Comparison of ENCODE assay signal across 27 cellular contexts in genomic region chr5:59959330-59959729, GRCh38.
"Had no signal": no experiment of that assay in that cellular context is flagged by ENCODE, and none has a peak within 500 bp of the region (broad histone marks: within the 10 kb centered on the region; RNA-seq: fewer than 3 reads in every experiment).

No MANE protein-coding gene starts in this region.

- H3K9me3 ChIP-seq: stomach, suprapubic skin, testis, thoracic aorta, thyroid gland, tibial artery, tibial nerve, transverse colon, upper lobe of left lung, upper lobe of right lung, uterus, vagina had no signal

- FAIRE-seq: urothelium cell line had no signal

- H3K27me3 ChIP-seq: stomach, suprapubic skin, testis, thyroid gland, tibial artery, tibial nerve, transverse colon, upper lobe of left lung, upper lobe of right lung, uterus, vagina had no signal

- H3K36me3 ChIP-seq: stomach, suprapubic skin, thoracic aorta, thyroid gland, tibial artery, tibial nerve, transverse colon, upper lobe of left lung, upper lobe of right lung, uterus, vagina had no signal

- ATAC-seq: stimulated activated effector memory CD8-positive, alpha-beta T cell treated with anti-CD3 and anti-CD28 coated beads, Interleukin-12 subunit alpha, Interleukin-12 subunit beta, amount 100 ng/mL, for 72 hours; stimulated activated memory B cell treated with anti-CD40 and anti-IgM and Interleukin-4, amounts not matched to agents 10 μg/mL and 1 μg/mL and 100 μg/mL, for 72 hours; stimulated activated naive B cell treated with anti-CD40 and anti-IgM and Interleukin-4, amounts not matched to agents 10 μg/mL and 1 μg/mL and 100 μg/mL, for 72 hours; stimulated activated naive CD8-positive, alpha-beta T cell treated with anti-CD3 and anti-CD28 coated beads, Interleukin-15, amount 100 ng/mL, for 72 hours; stimulated activated naive CD8-positive, alpha-beta T cell treated with anti-CD3 and anti-CD28 coated beads, Interleukin-15, Interleukin-2, amounts not matched to agents 100 U/mL and 50 U/mL, for 24 hours; upper lobe of right lung had no signal

- H3K4me1 ChIP-seq: stomach, testis, thyroid gland, transverse colon, upper lobe of left lung, uterus, vagina had no signal

- DNase-seq: stimulated activated CD4-positive, alpha-beta T cell treated with anti-CD3 and anti-CD28 coated beads, Interleukin-2, amount 100 ng/mL, for 48 hours; stimulated activated CD4-positive, alpha-beta T cell treated with anti-CD3 and anti-CD28 coated beads, Interleukin-4, amount 100 ng/mL, for 1 hour; stimulated activated CD4-positive, alpha-beta T cell treated with anti-CD3 and anti-CD28 coated beads, Interleukin-4, amount 100 ng/mL, for 24 hours; stimulated activated CD4-positive, alpha-beta T cell treated with anti-CD3 and anti-CD28 coated beads, Interleukin-4, amount 100 ng/mL, for 4 hours; stimulated activated CD8-positive, alpha-beta memory T cell treated with anti-CD3 and anti-CD28 coated beads, Interleukin-4, amount 100 ng/mL, for 48 hours; stimulated activated naive B cell treated with anti-CD40 and anti-IgM and Interleukin-4, amounts not matched to agents 10 μg/mL and 1 μg/mL and 100 μg/mL, for 72 hours; stimulated activated naive CD4-positive, alpha-beta T cell; stimulated activated naive CD4-positive, alpha-beta T cell treated with Interleukin-2 at 50 U/mL for 16 hours; stimulated activated naive CD8-positive, alpha-beta T cell treated with anti-CD3 and anti-CD28 coated beads, Interleukin-15, amount 100 ng/mL, for 72 hours; stimulated activated naive CD8-positive, alpha-beta T cell treated with anti-CD3 and anti-CD28 coated beads, Interleukin-15, Interleukin-2, amounts not matched to agents 100 U/mL and 50 U/mL, for 24 hours; stomach; substantia nigra; testis; thyroid gland; tibial artery; transverse colon; trophoblast cell; upper lobe of left lung; upper lobe of right lung; uterus had no signal

- H3K27ac ChIP-seq: stomach, suprapubic skin, testis, thoracic aorta, thyroid gland, tibial artery, tibial nerve, transverse colon, upper lobe of left lung, upper lobe of right lung, uterus, vagina had no signal

- H3K4me3 ChIP-seq: stomach, suprapubic skin, testis, thoracic aorta, thyroid gland, tibial artery, tibial nerve, transverse colon, upper lobe of left lung, upper lobe of right lung, uterus, vagina had no signal
